Comparison of ENCODE assay signal across 9 cellular contexts in genomic region chrX:34918856-34919255, GRCh38. TPM values are rescaled to one million over a fixed set of nuclear protein-coding genes. Genes with fewer than 3 reads are reported as not detected.
DNase-seq lines count a peak whose midpoint lies in the region; ATAC-seq and TF ChIP-seq lines count a peak whose summit lies in the region.
"Had no signal": no experiment of that assay in that cellular context is flagged by ENCODE, and none has a peak within 500 bp of the region (broad histone marks: within the 10 kb centered on the region; RNA-seq: fewer than 3 reads in every experiment).

No MANE protein-coding gene starts in this region.

- intact Hi-C loops in ovary (cut with DNase I) = loop anchor here in 1 of 4 donors (5.0 kb wide), 1 partner anchor 342 kb away; no protein-coding TSS in a partner anchor

- no peak for TF ChIP-seq EP300 in ovary (IDR thresholded peaks at IDR 0.05)

- no peaks in the 10 kb centered on the region for H3K36me3 ChIP-seq in ovary

- no peaks in the 10 kb centered on the region for H3K9me3 ChIP-seq in ovary

- H3K4me3 ChIP-seq in fibroblast of pulmonary artery (replicated peaks; ENCODE audit: low read depth, low read length) = no peak overlapping the region
- H3K4me3 ChIP-seq in ovary = no peak overlapping the region

- no peak for TF ChIP-seq POLR2A in ovary (IDR thresholded peaks at IDR 0.05)

- DNase-seq in NCI-H2171 treated with DMSO at 0.1 percent for 48 hours (lab: John Stamatoyannopoulos, UW) (peak; percentile 0), NCI-H2171 (lab: John Stamatoyannopoulos, UW) (no peak), RPMI7951 (ENCODE audit: low read depth) (peak; percentile 68), fibroblast of pulmonary artery (ENCODE audit: low read depth) (peak; percentile 71), superior temporal gyrus (ENCODE audit: extremely low spot score) (peak; percentile 9), ovary (no peak), NCI-H2196 treated with DMSO at 0.1 percent for 48 hours (lab: John Stamatoyannopoulos, UW; ENCODE audit: unreplicated experiment) (no peak)

- 21 to 36% (median 30%) methylated on average over 1 of the region's 1 CpG for WGBS in ovary, 3 donors

- no peaks in the 10 kb centered on the region for H3K4me1 ChIP-seq in ovary (ENCODE audit: insufficient read depth)
- H3K4me1 ChIP-seq: parathyroid adenoma had no signal

- no peak overlapping the region for H3K27ac ChIP-seq in ovary
- H3K27ac ChIP-seq: parathyroid adenoma had no signal

- ATAC-seq in HG03025 (IDR thresholded peaks at IDR 0.05; ENCODE audit: low FRiP score, unreplicated experiment) = no peak

- H3K27me3 ChIP-seq in ovary = no peaks in the 10 kb centered on the region

- TF ChIP-seq CTCF in fibroblast of pulmonary artery (IDR thresholded peaks at IDR 0.05; ENCODE audit: low read length, missing control alignments) (peak; percentile 59), ovary (IDR thresholded peaks at IDR 0.05) (no peak)

RNA-seq across cellular contexts. Expression of gene FAM47B, which starts 23.7 kb away (rescaled TPM):
- total RNA-seq in RPMI7951 (2014; rRNA removed; shearing (Covaris generic)) = not detected in 2 replicates
- total RNA-seq in ovary = not detected
- polyA plus RNA-seq in ovary = not detected

Comparison
In these comparisons a context has a peak if more than half of its experiments do, and no peak if none do; other contexts are left out.
1. DNase-seq: peak in NCI-H2171 treated with DMSO at 0.1 percent for 48 hours (single experiment), RPMI7951 (single experiment), fibroblast of pulmonary artery (single experiment) and superior temporal gyrus (single experiment); none in NCI-H2171 (single experiment), ovary (0 of 5) and NCI-H2196 treated with DMSO at 0.1 percent for 48 hours (single experiment).